ENCODE assay signal across 8 cellular contexts in the genomic region with DNA sequence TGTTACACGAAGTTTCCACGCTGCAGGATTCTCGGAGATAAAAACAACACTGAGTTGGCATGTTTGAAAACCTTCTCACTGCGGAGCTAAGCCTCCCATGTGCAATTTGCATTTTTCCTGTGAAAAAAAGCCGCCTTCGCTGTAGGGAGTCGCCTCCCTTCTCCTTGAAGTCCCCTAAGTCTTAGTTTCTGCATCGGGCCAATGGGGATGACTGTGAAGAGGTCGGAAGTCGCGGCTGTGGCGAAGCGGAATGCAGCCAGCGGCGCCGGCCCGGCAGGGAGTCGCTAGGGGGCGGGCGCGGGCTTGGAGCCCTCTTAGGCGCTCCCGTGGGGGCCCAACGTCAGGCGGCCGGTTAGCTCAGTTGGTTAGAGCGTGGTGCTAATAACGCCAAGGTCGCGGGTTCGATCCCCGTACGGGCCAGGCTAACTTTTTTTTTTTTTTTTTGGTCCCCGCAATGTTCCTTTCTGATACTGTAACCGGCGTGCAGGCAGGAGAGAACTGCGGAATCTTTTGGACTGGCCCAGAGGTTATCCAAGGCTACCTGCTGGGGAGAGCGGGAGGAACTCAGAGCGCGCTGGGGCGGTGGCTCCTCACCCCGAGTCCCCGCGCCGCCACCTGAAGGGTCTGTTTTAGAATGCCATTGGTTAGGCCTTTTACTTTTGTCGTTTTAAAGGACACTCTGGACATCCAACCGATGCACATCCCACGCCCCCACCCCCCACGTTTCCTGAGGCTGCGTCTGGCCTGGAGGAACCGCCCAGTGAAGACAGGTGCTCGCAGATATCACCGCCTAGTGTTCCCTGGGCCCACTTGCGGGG.
DNase-seq lines count a peak whose midpoint lies in the region; ATAC-seq lines count a peak whose summit lies in the region.

No MANE protein-coding gene starts in this region.

- ATAC-seq in GM19025 (IDR thresholded peaks at IDR 0.05; ENCODE audit: low read depth, unreplicated experiment): peak; percentile 50
- ATAC-seq in HG03280 (IDR thresholded peaks at IDR 0.05; ENCODE audit: unreplicated experiment): peak; percentile 60

- DNase-seq in AG20443 (ENCODE audit: low spot score) (peak; percentile 95), NCI-H345 (lab: John Stamatoyannopoulos, UW) (peak; percentile 88), islet precursor cell (peak; percentile 97)
- peak; percentile 87 to 97 (median 92) for DNase-seq in activated CD4-positive, CD25-positive, alpha-beta regulatory T cell (lab: John Stamatoyannopoulos, UW)
- DNase-seq in central memory CD4-positive, alpha-beta T cell: peak; percentile 94
- peak; percentile 96 for DNase-seq in stimulated activated CD4-positive, alpha-beta T cell treated with anti-CD3 and anti-CD28 coated beads, Interleukin-12 subunit alpha, Interleukin-12 subunit beta, amount 100 ng/mL, for 4 hours

Comparison
In these comparisons a context has a peak if more than half of its experiments do, and no peak if none do; other contexts are left out.
1. Peak in every context shown above with its lines: DNase-seq and ATAC-seq.